In the genomic region with DNA sequence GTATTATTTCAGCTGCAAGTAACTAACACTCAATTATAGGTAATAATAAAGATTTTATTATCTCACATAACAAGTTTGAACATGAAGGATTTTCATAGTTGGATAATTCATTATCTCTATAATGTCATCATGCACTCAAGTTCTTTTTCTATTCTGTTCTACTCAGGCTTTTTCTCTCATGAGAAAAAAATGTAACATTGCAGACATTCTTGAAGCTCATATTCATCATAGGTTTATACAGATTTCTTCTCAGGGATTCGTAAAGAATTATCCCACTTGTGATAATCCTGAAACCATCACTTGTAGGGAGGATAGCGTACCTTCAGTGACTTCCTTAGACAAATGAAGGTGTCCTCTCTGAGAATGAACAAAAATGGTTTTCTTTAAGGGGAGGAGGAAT, we compare ENCODE assay signal across 32 cellular contexts.
"Had no signal": no experiment of that assay in that cellular context is flagged by ENCODE, and none has a peak within 500 bp of the region (broad histone marks: within the 10 kb centered on the region; RNA-seq: fewer than 3 reads in every experiment).

No MANE protein-coding gene starts in this region.

- H3K4me1 ChIP-seq: pancreas, prostate gland, uterus had no signal

- H3K4me3 ChIP-seq: coronary artery, dorsolateral prefrontal cortex, pancreas, prostate gland, smooth muscle cell, uterus had no signal

- H3K9me3 ChIP-seq: neutrophil, pancreas, prostate gland, uterus had no signal

- H3K27ac ChIP-seq: coronary artery, dorsolateral prefrontal cortex, neutrophil, pancreas, prostate gland, uterus had no signal

- DNase-seq: activated CD4-positive, alpha-beta memory T cell treated with anti-CD3 and anti-CD28 coated beads for 36 hours; activated CD4-positive, alpha-beta T cell treated with anti-CD3 and anti-CD28 coated beads, Interleukin-2, amount 10 ng/mL, durations not matched to agents 24 days and 14 days; activated CD4-positive, CD25-positive, alpha-beta regulatory T cell treated with anti-CD3 and anti-CD28 coated beads, Interleukin-2, amount 50 U/mL, for 72 hours; activated CD8-positive, alpha-beta memory T cell treated with anti-CD3 and anti-CD28 coated beads, Interleukin-2, amount 50 U/mL, for 4 hours; activated effector memory CD4-positive, alpha-beta T cell treated with anti-CD3 and anti-CD28 coated beads, Interleukin-2, amount 50 U/mL, for 16 hours; activated naive CD4-positive, alpha-beta T cell treated with anti-CD3 and anti-CD28 coated beads, Interleukin-2, amount 10 ng/mL, durations not matched to agents 7 days and 5 days; activated naive CD8-positive, alpha-beta T cell treated with anti-CD3 and anti-CD28 coated beads, Interleukin-2, amount 10 ng/mL, durations not matched to agents 7 days and 5 days; activated T-cell treated with anti-CD3 and anti-CD28 coated beads, Interleukin-2, amount 50 U/mL, for 1 hour; amygdala; cerebellar nuclear complex; dorsolateral prefrontal cortex; effector memory CD4-positive, alpha-beta T cell; head of caudate nucleus; hippocampal formation; kidney; naive B cell; nephron progenitor cell; pancreas; retina; stimulated activated CD4-positive, alpha-beta T cell treated with anti-CD3 and anti-CD28 coated beads, Interleukin-1b, Interleukin-23, amount 100 ng/mL, for 48 hours; stimulated activated CD4-positive, alpha-beta T cell treated with anti-CD3 and anti-CD28 coated beads, Interleukin-4, amount 100 ng/mL, for 4 hours; stimulated activated CD8-positive, alpha-beta memory T cell treated with anti-CD3 and anti-CD28 coated beads, Interleukin-4, amount 100 ng/mL, for 48 hours; stimulated activated naive CD8-positive, alpha-beta T cell treated with anti-CD3 and anti-CD28 coated beads, Interleukin-15, amount 100 ng/mL, for 72 hours; substantia nigra; T1000; uterus had no signal

- FAIRE-seq: pancreas had no signal

- H3K4me2 ChIP-seq: smooth muscle cell had no signal

- H3K27me3 ChIP-seq: dorsolateral prefrontal cortex, neutrophil, pancreas, uterus had no signal

- H3K36me3 ChIP-seq: neutrophil, pancreas, prostate gland, uterus had no signal

- ATAC-seq: pancreas; sciatic nerve; stimulated activated memory B cell treated with anti-CD40 and anti-IgM and Interleukin-4, amounts not matched to agents 10 μg/mL and 1 μg/mL and 100 μg/mL, for 72 hours; stimulated activated naive CD8-positive, alpha-beta T cell treated with anti-CD3 and anti-CD28 coated beads, Interleukin-15, amount 100 ng/mL, for 72 hours had no signal
